ENCODE assay signal across 8 cellular contexts in the genomic region with DNA sequence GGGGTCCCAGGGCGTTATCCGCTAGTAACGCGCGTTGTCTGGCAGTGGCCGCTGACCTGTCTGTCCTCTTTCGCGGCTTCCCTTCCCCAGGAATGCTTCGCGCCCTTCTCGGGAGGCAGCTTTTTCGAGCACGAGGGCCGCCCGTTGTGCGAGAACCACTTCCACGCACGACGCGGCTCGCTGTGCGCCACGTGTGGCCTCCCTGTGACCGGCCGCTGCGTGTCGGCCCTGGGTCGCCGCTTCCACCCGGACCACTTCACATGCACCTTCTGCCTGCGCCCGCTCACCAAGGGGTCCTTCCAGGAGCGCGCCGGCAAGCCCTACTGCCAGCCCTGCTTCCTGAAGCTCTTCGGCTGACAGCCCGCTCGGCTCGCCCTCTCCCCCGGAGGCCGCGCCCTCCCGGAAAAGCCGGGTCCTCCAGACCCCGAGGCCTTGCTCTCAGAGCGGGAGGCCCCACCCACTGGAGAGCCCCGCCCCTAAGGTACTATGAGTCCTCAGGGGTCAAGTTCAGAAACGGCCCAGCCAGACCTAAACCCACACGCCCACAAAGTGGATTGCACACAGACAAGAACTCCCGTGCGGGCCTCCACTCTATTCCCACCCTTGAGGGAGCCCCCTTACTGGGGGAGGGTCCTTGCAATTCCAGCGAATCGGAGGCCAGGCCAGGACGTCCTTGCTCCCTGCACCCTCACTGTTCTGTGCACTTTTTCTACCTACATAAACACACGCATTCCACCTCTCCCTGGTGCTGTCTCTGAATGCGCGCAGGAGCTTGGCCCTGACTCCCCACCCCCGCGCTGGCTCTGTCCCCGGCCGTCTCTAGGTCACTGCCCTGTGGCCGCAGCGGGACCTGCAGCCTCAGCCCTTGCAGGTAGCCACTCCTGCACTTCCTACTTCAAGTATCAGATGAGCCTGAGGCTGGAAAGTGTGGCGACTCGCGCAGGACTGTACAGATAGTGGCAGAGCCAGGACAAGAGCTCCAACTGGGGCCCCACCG. TPM values are rescaled to one million over a fixed set of nuclear protein-coding genes. Genes with fewer than 3 reads are reported as not detected.
DNase-seq lines count a peak whose midpoint lies in the region; ATAC-seq, FAIRE-seq and TF ChIP-seq lines count a peak whose summit lies in the region.

No MANE protein-coding gene starts in this region.

- H3K27ac ChIP-seq in astrocyte (ENCODE audit: low read depth, low read length) (no peak overlapping the region), SJCRH30 (no peak overlapping the region)

- H3K27me3 Mint-ChIP-seq in astrocyte (ENCODE audit: low read depth, unreplicated experiment) (no peaks in the 10 kb centered on the region), natural killer cell (ENCODE audit: low read depth in 2 of 2) (peaks cover 0 to 15% of the 10 kb centered on the region in 2 donors)

- H3K4me3 ChIP-seq in NB4 (ENCODE audit: low read depth, low read length) (peak overlapping the region; percentile 62), astrocyte (ENCODE audit: insufficient read depth, low read depth, low read length) (no peak overlapping the region), HAP-1 (no peak overlapping the region), MG63 (no peak overlapping the region), SJCRH30 (no peak overlapping the region)

- DNase-seq in activated gamma-delta T cell treated with Interleukin-2 at 50 U/mL for 16 hours (peak; percentile 28), activated gamma-delta T cell (lab: John Stamatoyannopoulos, UW) (no peak), NB4 (ENCODE audit: low read depth) (peak; percentile 91), astrocyte (ENCODE audit: low read depth) (no peak), natural killer cell (no peak), HAP-1 (ENCODE audit: low spot score in 2 of 2) (no peak), MG63 (no peak), SJCRH30 (no peak)

- no peaks in the 10 kb centered on the region for H3K27me3 ChIP-seq in astrocyte (ENCODE audit: insufficient read depth, low read length)
- no peaks in the 10 kb centered on the region for H3K27me3 ChIP-seq in HAP-1 (ENCODE audit: low read depth)
- no peaks in the 10 kb centered on the region; the same call in 1 of the 2 replicates for H3K27me3 ChIP-seq in MG63
- H3K27me3 ChIP-seq in SJCRH30 = no peaks in the 10 kb centered on the region

- peaks cover 81% of the 10 kb centered on the region for H4K20me1 ChIP-seq in astrocyte (ENCODE audit: insufficient read depth, low read length)

- H3K4me2 ChIP-seq in astrocyte (ENCODE audit: low read length) = no peak overlapping the region

- H3K4me3 Mint-ChIP-seq in astrocyte (ENCODE audit: unreplicated experiment) = peak overlapping the region; percentile 75
- peak overlapping the region; percentile 86 for H3K4me3 Mint-ChIP-seq in natural killer cell

- in situ Hi-C loops in HAP-1 (cut with MboI; ENCODE audit: low sequenced_read_pairs) = no loop called here

- peaks cover 4% of the 10 kb centered on the region for H3K9me3 ChIP-seq in astrocyte (ENCODE audit: insufficient read depth, low read depth, low read length)
- H3K9me3 ChIP-seq in HAP-1 = no peaks in the 10 kb centered on the region
- no peaks in the 10 kb centered on the region for H3K9me3 ChIP-seq in MG63
- H3K9me3 ChIP-seq in SJCRH30 (replicated peaks) = no peaks in the 10 kb centered on the region

- no peak overlapping the region for H3K9ac ChIP-seq in astrocyte (ENCODE audit: low read length)

- H3K79me2 ChIP-seq in astrocyte (ENCODE audit: insufficient read depth, low read length) = peaks cover 36% of the 10 kb centered on the region

- H3K27ac Mint-ChIP-seq in astrocyte (ENCODE audit: unreplicated experiment) (peak overlapping the region; percentile 58), natural killer cell (peak overlapping the region in 1 of 2 donors; percentile 81)

- intact Hi-C loops in natural killer cell (cut with micrococcal nuclease) = no loop called here

- FAIRE-seq in astrocyte (lab: Jason Lieb, UNC) = no peak

- no peak for TF ChIP-seq CTCF in NB4 (IDR thresholded peaks at IDR 0.05; ENCODE audit: low read depth, low read length)
- no peak for TF ChIP-seq CTCF in astrocyte (IDR thresholded peaks at IDR 0.05; ENCODE audit: insufficient read depth, low read depth, low read length)
- no peak for TF ChIP-seq CTCF in natural killer cell (IDR thresholded peaks at IDR 0.05)

- H3K4me1 ChIP-seq in astrocyte (ENCODE audit: insufficient read depth, low read length) = peaks cover 31% of the 10 kb centered on the region
- peaks cover 5% of the 10 kb centered on the region for H3K4me1 ChIP-seq in HAP-1
- H3K4me1 ChIP-seq in SJCRH30 = 0 out of 2 replicates have a peak, but pooled peaks cover 2% of the 10 kb centered on the region

- H3K36me3 ChIP-seq in astrocyte (ENCODE audit: insufficient read depth, low read length) (peaks cover 22% of the 10 kb centered on the region), HAP-1 (replicated peaks) (no peaks in the 10 kb centered on the region), MG63 (peaks cover 52% of the 10 kb centered on the region), SJCRH30 (peaks cover 34% of the 10 kb centered on the region)

- no peak overlapping the region for H2AFZ ChIP-seq in astrocyte (ENCODE audit: low read depth, low read length)

- peak; percentile 24 to 29 (median 27) for ATAC-seq in natural killer cell

- peak; percentile 51 for TF ChIP-seq POLR2A in NB4 (IDR thresholded peaks at IDR 0.05; ENCODE audit: extremely low read depth, insufficient read length)

- H3K4me1 Mint-ChIP-seq in astrocyte (ENCODE audit: low read depth, unreplicated experiment) (peaks cover 25% of the 10 kb centered on the region), natural killer cell (peaks cover 5 to 25% of the 10 kb centered on the region in 2 donors)

- H3K9me3 Mint-ChIP-seq in astrocyte (ENCODE audit: unreplicated experiment) (no peaks in the 10 kb centered on the region), natural killer cell (no peaks in the 10 kb centered on the region)

- peaks cover 37% of the 10 kb centered on the region for H3K36me3 Mint-ChIP-seq in astrocyte (ENCODE audit: low read depth, unreplicated experiment)
- no peaks in the 10 kb centered on the region for H3K36me3 Mint-ChIP-seq in natural killer cell

RNA-seq across cellular contexts. Expression of a gene that starts 5.4 kb away (rescaled TPM):
- total RNA-seq in astrocyte (not detected in 2 replicates), natural killer cell (under 1 TPM in 2 of 3 donors, not detected in 1; 0.20 to 0.96 TPM)
- total RNA-seq in MG63 (2014; rRNA removed; shearing (Covaris generic); ENCODE audit: low replicate concordance) = not detected in 2 replicates
- 0.04 TPM in 1 of 2 replicates, not detected in the other for total RNA-seq in SJCRH30 (2014; rRNA removed; shearing (Covaris generic))

RNA-seq across cellular contexts. Expression of a gene that starts 5.6 kb away (rescaled TPM):
- total RNA-seq in astrocyte = 124 and 134 TPM in 2 replicates
- total RNA-seq in natural killer cell = 1 to 10 TPM in 1 of 3 donors, under 1 TPM in 2; 0.72 to 1.3 (median 0.78) TPM
- 39.1 and 48.1 TPM in 2 replicates for total RNA-seq in MG63 (2014; rRNA removed; shearing (Covaris generic); ENCODE audit: low replicate concordance)
- 12.9 and 13.1 TPM in 2 replicates for total RNA-seq in SJCRH30 (2014; rRNA removed; shearing (Covaris generic))

RNA-seq across cellular contexts. Expression of a gene that starts 18.2 kb away (rescaled TPM):
- total RNA-seq in astrocyte = 11.5 and 12.1 TPM in 2 replicates
- 10 to 100 TPM; 10.4 to 22.8 (median 16.6) TPM for total RNA-seq in natural killer cell
- 11.3 and 12.7 TPM in 2 replicates for total RNA-seq in MG63 (2014; rRNA removed; shearing (Covaris generic); ENCODE audit: low replicate concordance)
- total RNA-seq in SJCRH30 (2014; rRNA removed; shearing (Covaris generic)) = 6.1 and 6.7 TPM in 2 replicates

RNA-seq across cellular contexts. Expression of a gene that starts 30.7 kb away (rescaled TPM):
- total RNA-seq in astrocyte = 33.9 and 40.5 TPM in 2 replicates
- total RNA-seq in natural killer cell = 10 to 100 TPM; 50.2 to 61.5 (median 51.9) TPM
- 20.6 and 27.9 TPM in 2 replicates for total RNA-seq in MG63 (2014; rRNA removed; shearing (Covaris generic); ENCODE audit: low replicate concordance)
- total RNA-seq in SJCRH30 (2014; rRNA removed; shearing (Covaris generic)) = 20.8 and 21.0 TPM in 2 replicates

RNA-seq across cellular contexts. Expression of a gene that starts 34.9 kb away (rescaled TPM):
- total RNA-seq in astrocyte (0.50 and 0.84 TPM in 2 replicates), natural killer cell (under 1 TPM; 0.14 to 0.50 (median 0.23) TPM)
- not detected in 2 replicates for total RNA-seq in MG63 (2014; rRNA removed; shearing (Covaris generic); ENCODE audit: low replicate concordance)
- total RNA-seq in SJCRH30 (2014; rRNA removed; shearing (Covaris generic)) = 0.14 TPM in 1 of 2 replicates, not detected in the other

Comparison
In these comparisons a context has a peak if more than half of its experiments do, and no peak if none do; other contexts are left out.
1. DNase-seq: peak in activated gamma-delta T cell treated with Interleukin-2 at 50 U/mL for 16 hours (single experiment) and NB4 (single experiment); none in activated gamma-delta T cell (single experiment), astrocyte (single experiment), natural killer cell (single experiment), HAP-1 (0 of 2), MG63 (single experiment) and SJCRH30 (0 of 2).